ENCODE assay signal across 9 cellular contexts in genomic region chr12:122190842-122191668, GRCh38. TPM values are rescaled to one million over a fixed set of nuclear protein-coding genes. Genes with fewer than 3 reads are reported as not detected.
DNase-seq lines count a peak whose midpoint lies in the region; ATAC-seq and TF ChIP-seq lines count a peak whose summit lies in the region.
"Had no signal": no experiment of that assay in that cellular context is flagged by ENCODE, and none has a peak within 500 bp of the region (broad histone marks: within the 10 kb centered on the region; RNA-seq: fewer than 3 reads in every experiment).

No MANE protein-coding gene starts in this region.

- TF ChIP-seq POLR2A in erythroblast (IDR thresholded peaks at IDR 0.05; ENCODE audit: low read length) (no peak), transverse colon (IDR thresholded peaks at IDR 0.05) (no peak)

- CTCF ChIA-PET in BJ (lab: Yijun Ruan, JAX) = interaction anchor here (0.6 to 4.1 kb wide), 16 partner anchors 8 to 154 kb away, joined by 3 to 29 read pairs (median 4); partner anchors contain the start of genes IL31 and LRRC43

- in situ Hi-C loops in transverse colon (cut with MboI; ENCODE audit: low pct_ligation_motif_present in 1 of 4, low pct_unique_long_range_greater_than_20kb in 1 of 4, low sequenced_read_pairs in 3 of 4) = loop anchor here in 2 of 4 donors (10.0 to 25.0 kb wide), 2 partner anchors 136 to 279 kb away; partner anchors contain the start of gene CFAP251 (in 1 of the 2)

- intact Hi-C loops in transverse colon (cut with DNase I; ENCODE audit: low total_unique reads) = no loop called here

- TF ChIP-seq CTCF in BJ (IDR thresholded peaks at IDR 0.05; ENCODE audit: insufficient read depth, low read depth, low read length) (peak; percentile 85), GM20000 (IDR thresholded peaks at IDR 0.05; ENCODE audit: extremely low read depth, missing control alignments) (peak; percentile 80), neural cell (IDR thresholded peaks at IDR 0.05; ENCODE audit: poor library complexity, severe bottlenecking) (peak; percentile 59), transverse colon (IDR thresholded peaks at IDR 0.05) (peak; percentile 70 to 84 (median 81))

- POLR2A ChIA-PET in BJ (lab: Charles Lee) = interaction anchor here (0.6 kb wide), 1 partner anchor 20 kb away, joined by 3 read pairs; no protein-coding TSS in a partner anchor

- H4K20me1 ChIP-seq in neural cell (ENCODE audit: insufficient read depth) = no peaks in the 10 kb centered on the region

- H3K9me2 ChIP-seq in neural cell (ENCODE audit: insufficient read depth, low read length) = no peaks in the 10 kb centered on the region

- H3K4me3 ChIP-seq in BJ (ENCODE audit: low read depth, low read length) (no peak overlapping the region), neural cell (ENCODE audit: low read length) (no peak overlapping the region), transverse colon (no peak overlapping the region)

- no peak for ATAC-seq in HG03139 (IDR thresholded peaks at IDR 0.05; ENCODE audit: unreplicated experiment)

- H3K9me3 ChIP-seq in neural cell (ENCODE audit: low read length) = no peaks in the 10 kb centered on the region
- no peaks in the 10 kb centered on the region for H3K9me3 ChIP-seq in transverse colon

- H3K27ac ChIP-seq in neural cell (ENCODE audit: low read length) = no peak overlapping the region
- no peak overlapping the region for H3K27ac ChIP-seq in transverse colon

- H3K9ac ChIP-seq in neural cell (ENCODE audit: low read length) = no peak overlapping the region

- peak; percentile 52 for TF ChIP-seq RAD21 in neural cell (conservative IDR thresholded peaks at IDR 0.05)

- DNase-seq in BJ (ENCODE audit: low read depth) (no peak), GM20000 (ENCODE audit: low spot score) (peak; percentile 88), NCI-H774 (lab: John Stamatoyannopoulos, UW) (peak; percentile 56), erythroblast (lab: John Stamatoyannopoulos, UW) (peak; percentile 72 to 81), transverse colon (peak; percentile 84)
- DNase-seq in activated CD8-positive, alpha-beta memory T cell treated with anti-CD3 and anti-CD28 coated beads for 4 hours (ENCODE audit: low read depth in 2 of 2) = peak; percentile 35 to 39

- no peaks in the 10 kb centered on the region for H3K4me1 ChIP-seq in transverse colon

- H2AFZ ChIP-seq in neural cell (ENCODE audit: low read depth, low read length) = no peak overlapping the region

- no peaks in the 10 kb centered on the region for H3F3A ChIP-seq in neural cell (ENCODE audit: insufficient read depth, low read length, poor library complexity, severe bottlenecking)

- no peak for TF ChIP-seq EP300 in neural cell (conservative IDR thresholded peaks at IDR 0.05; ENCODE audit: poor library complexity, severe bottlenecking)
- TF ChIP-seq EP300 in transverse colon (IDR thresholded peaks at IDR 0.05; ENCODE audit: low read depth) = no peak

- no peaks in the 10 kb centered on the region for H3K79me2 ChIP-seq in neural cell (replicated peaks; ENCODE audit: insufficient read depth, low read length)

- no peak overlapping the region for H3K4me2 ChIP-seq in neural cell (ENCODE audit: low read length)

- H3K36me3 ChIP-seq in BJ (ENCODE audit: control insufficient read depth, insufficient read depth, low read length) = no peaks in the 10 kb centered on the region
- H3K36me3 ChIP-seq in neural cell (ENCODE audit: insufficient read depth, low read length) = no peaks in the 10 kb centered on the region
- H3K36me3 ChIP-seq in transverse colon = no peaks in the 10 kb centered on the region

- H3K27me3 ChIP-seq in BJ (ENCODE audit: control insufficient read depth, insufficient read depth, low read length) = no peaks in the 10 kb centered on the region
- no peaks in the 10 kb centered on the region for H3K27me3 ChIP-seq in neural cell (ENCODE audit: insufficient read depth, low read depth, low read length)
- no peaks in the 10 kb centered on the region for H3K27me3 ChIP-seq in transverse colon

- 11 to 64% methylated on average over 3 to 18 of the region's 18 CpGs for WGBS in transverse colon (ENCODE audit: low coverage in 1 of 2), 2 donors

TF ChIP-seq in neural cell, 6 proteins besides CTCF, POLR2A, EP300 and RAD21:
- TF ChIP-seq SMC3 (conservative IDR thresholded peaks at IDR 0.05; ENCODE audit: poor library complexity) = peak; percentile 61
- no peak for TF ChIP-seq POLR2AphosphoS5 (IDR thresholded peaks at IDR 0.05)
TF ChIP-seq in neural cell: peak in this region for 1.

RNA-seq across cellular contexts. Expression of gene LRRC43, which starts 8.1 kb away (rescaled TPM):
- 0.71 and 1.6 TPM in 2 replicates for polyA plus RNA-seq in BJ (2011; rRNA removed)
- polyA minus RNA-seq in BJ (2011; rRNA and poly(A)+ RNA removed) = 1.4 TPM in 1 of 2 replicates, not detected in the other
- 2.2 and 4.8 TPM in 2 replicates for polyA plus RNA-seq in neural cell
- 0.49 and 0.81 TPM in 2 replicates for polyA minus RNA-seq in neural cell
- under 1 TPM in 1 of 4 donors, not detected in 3; 0.64 TPM for total RNA-seq in transverse colon
- polyA plus RNA-seq: IgD-negative memory B cell had no signal

RNA-seq across cellular contexts. Expression of gene B3GNT4, which starts 12.5 kb away (rescaled TPM):
- polyA plus RNA-seq in BJ (2011; rRNA removed) (0.18 TPM in 1 of 2 replicates, not detected in the other), neural cell (1.8 and 2.6 TPM in 2 replicates)
- polyA minus RNA-seq in BJ (2011; rRNA and poly(A)+ RNA removed) = 0.26 and 0.52 TPM in 2 replicates
- 1.2 and 5.4 TPM in 2 replicates for polyA minus RNA-seq in neural cell
- 1 to 10 TPM in 1 of 4 donors, not detected in 3; 1.3 TPM for total RNA-seq in transverse colon

RNA-seq across cellular contexts. Expression of gene IL31, which starts 17.0 kb away (rescaled TPM):
- not detected in 2 replicates for polyA plus RNA-seq in BJ (2011; rRNA removed)
- polyA minus RNA-seq in BJ (2011; rRNA and poly(A)+ RNA removed) = not detected in 2 replicates
- polyA plus RNA-seq in neural cell = not detected in 2 replicates
- polyA minus RNA-seq in neural cell = not detected in 2 replicates
- total RNA-seq in transverse colon = not detected
- polyA plus RNA-seq: IgD-negative memory B cell had no signal

RNA-seq across cellular contexts. Expression of gene DIABLO, which starts 34.8 kb away (rescaled TPM):
- 45.2 and 49.1 TPM in 2 replicates for polyA plus RNA-seq in BJ (2011; rRNA removed)
- polyA minus RNA-seq in BJ (2011; rRNA and poly(A)+ RNA removed) = 21.5 and 22.9 TPM in 2 replicates
- 157 and 171 TPM in 2 replicates for polyA plus RNA-seq in neural cell
- 100 and 113 TPM in 2 replicates for polyA minus RNA-seq in neural cell
- 100 to 1,000 TPM in 1 of 4 donors, 10 to 100 TPM in 3; 10.5 to 121 (median 54.3) TPM for total RNA-seq in transverse colon
